5 cellular contexts compared by ENCODE assay signal in genomic region chr3:132974086-132974485, GRCh38.
"Had no signal": no experiment of that assay in that cellular context is flagged by ENCODE, and none has a peak within 500 bp of the region (broad histone marks: within the 10 kb centered on the region; RNA-seq: fewer than 3 reads in every experiment).

No MANE protein-coding gene starts in this region.

- H3K27ac ChIP-seq: GM23248 had no signal

- H2AFZ ChIP-seq: GM23248 had no signal

- DNase-seq: GM23248, H9, HCEC 1CT, KG1 had no signal

- H3K4me3 ChIP-seq: GM23248, K562 had no signal

- ATAC-seq: K562 had no signal

- H3K9ac ChIP-seq: GM23248 had no signal
